In the genomic region with DNA sequence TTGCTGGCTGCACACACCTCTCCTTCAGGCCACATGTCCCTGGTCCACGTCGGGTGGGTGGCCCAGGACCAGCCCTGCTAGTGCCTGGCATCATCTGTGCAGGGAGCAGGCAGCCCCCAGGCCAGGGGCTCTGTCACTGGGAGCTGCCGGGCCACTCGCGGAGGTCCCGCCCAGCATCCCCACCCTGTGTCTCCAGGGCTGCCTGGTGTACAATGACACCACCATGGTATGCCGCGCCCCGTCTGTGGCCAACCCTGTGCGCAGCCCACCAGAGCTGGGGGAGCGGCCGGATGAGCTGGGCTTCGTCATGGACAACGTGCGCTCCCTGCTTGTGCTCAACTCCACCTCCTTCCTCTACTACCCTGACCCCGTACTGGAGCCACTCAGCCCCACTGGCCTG, we compare ENCODE assay signal across 8 cellular contexts.
"Had no signal": no experiment of that assay in that cellular context is flagged by ENCODE, and none has a peak within 500 bp of the region (broad histone marks: within the 10 kb centered on the region; RNA-seq: fewer than 3 reads in every experiment).

No MANE protein-coding gene starts in this region.

- DNase-seq: GM23248, GOT3, HFFc6 had no signal

- H2AFZ ChIP-seq: GM23248 had no signal

- H3K4me3 ChIP-seq: GM23248, HAP-1 had no signal

- H3K9ac ChIP-seq: GM23248 had no signal

- H3K9me3 ChIP-seq: HAP-1 had no signal

- H3K27ac ChIP-seq: GM23248, HL-60 had no signal

- ATAC-seq: HCT116, HepG2 had no signal

- FAIRE-seq: H54, HepG2 had no signal

- H3K4me1 ChIP-seq: HAP-1 had no signal
